15 cellular contexts compared by ENCODE assay signal in genomic region chr16:89472711-89473075, GRCh38. TPM values are rescaled to one million over a fixed set of nuclear protein-coding genes. Genes with fewer than 3 reads are reported as not detected.
A peak's percentile ranks its signal among the peaks of the same experiment; 100 is the strongest.
DNase-seq lines count a peak whose midpoint lies in the region; ATAC-seq, FAIRE-seq and TF ChIP-seq lines count a peak whose summit lies in the region.
"Had no signal": no experiment of that assay in that cellular context is flagged by ENCODE, and none has a peak within 500 bp of the region (broad histone marks: within the 10 kb centered on the region; RNA-seq: fewer than 3 reads in every experiment).

No MANE protein-coding gene starts in this region.

- no peak overlapping the region for H3K27ac ChIP-seq in CD4-positive, CD25-positive, alpha-beta regulatory T cell (ENCODE audit: insufficient read depth, low read length, poor library complexity, severe bottlenecking)
- H3K27ac ChIP-seq in GM23338 (ENCODE audit: low read depth), result peak overlapping the region; percentile 76
- H3K27ac ChIP-seq in K562 (ENCODE audit: extremely low read depth, low read depth, low read length), result no peak overlapping the region
- H3K27ac ChIP-seq: prostate gland, SK-N-MC, WERI-Rb-1 had no signal

- H3K27me3 ChIP-seq in CD4-positive, CD25-positive, alpha-beta regulatory T cell (ENCODE audit: control insufficient read depth, insufficient read depth, low read length), result no peaks in the 10 kb centered on the region
- no peaks in the 10 kb centered on the region for H3K27me3 ChIP-seq in GM23338 (ENCODE audit: insufficient read depth)
- H3K27me3 ChIP-seq in K562 (ENCODE audit: control insufficient read depth in 2 of 2, insufficient read depth in 2 of 2, low read length in 2 of 2), result no peaks in the 10 kb centered on the region

- TF ChIP-seq CTCF in GM23338 (conservative IDR thresholded peaks at IDR 0.05; ENCODE audit: low read depth in 2 of 2) (no peak), K562 (IDR thresholded peaks at IDR 0.05 in 2 of 3, conservative IDR thresholded peaks at IDR 0.05 in 1 of 3; ENCODE audit: insufficient read depth in 2 of 3, low read depth in 1 of 3, low read length in 3 of 3) (no peak), natural killer cell (IDR thresholded peaks at IDR 0.05) (no peak)

- H3K4me1 Mint-ChIP-seq in CD4-positive, CD25-positive, alpha-beta regulatory T cell, result peaks cover 35 to 92% (median 66%) of the 10 kb centered on the region in 4 donors
- H3K4me1 Mint-ChIP-seq in GM23338, result peaks cover 48% of the 10 kb centered on the region
- H3K4me1 Mint-ChIP-seq in natural killer cell, result peaks cover 61 to 89% of the 10 kb centered on the region in 2 donors
- H3K4me1 Mint-ChIP-seq in stimulated activated memory B cell treated with anti-CD40 and anti-IgM and Interleukin-4, amounts not matched to agents 10 μg/mL and 1 μg/mL and 100 μg/mL, for 72 hours, result peaks cover 72% of the 10 kb centered on the region

- CTCF ChIA-PET in K562 (lab: Yijun Ruan, JAX; ENCODE audit: low intra/inter-chr PET ratio), result no interaction called here

- H3K79me2 ChIP-seq in GM23338 (replicated peaks; ENCODE audit: insufficient read depth) (peaks cover 100% of the 10 kb centered on the region), K562 (ENCODE audit: control insufficient read depth, insufficient read depth, low read length) (peaks cover 99% of the 10 kb centered on the region)

- H3K27ac Mint-ChIP-seq in CD4-positive, CD25-positive, alpha-beta regulatory T cell, result peak overlapping the region; percentile 89 to 92 (median 89)
- H3K27ac Mint-ChIP-seq in GM23338 (no peak overlapping the region), natural killer cell (peak overlapping the region; percentile 79)
- no peak overlapping the region for H3K27ac Mint-ChIP-seq in stimulated activated memory B cell treated with anti-CD40 and anti-IgM and Interleukin-4, amounts not matched to agents 10 μg/mL and 1 μg/mL and 100 μg/mL, for 72 hours

- no peak for TF ChIP-seq RAD21 in K562 (CRISPR knock-in tag; conservative IDR thresholded peaks at IDR 0.05 in 1 of 2, IDR thresholded peaks at IDR 0.05 in 1 of 2)

- no TSS peak for BruUV-seq in K562 (replicated peaks; lab: Mats Ljungman, UMichigan)

- H3K4me1 ChIP-seq in CD4-positive, CD25-positive, alpha-beta regulatory T cell (ENCODE audit: control insufficient read depth, insufficient read depth, low read length, poor library complexity, severe bottlenecking), result peaks cover 84% of the 10 kb centered on the region
- H3K4me1 ChIP-seq in GM23338 (ENCODE audit: insufficient read depth), result peaks cover 48% of the 10 kb centered on the region
- H3K4me1 ChIP-seq in K562 (replicated peaks in 1 of 2; ENCODE audit: control insufficient read depth in 2 of 2, insufficient read depth in 2 of 2, low read length in 2 of 2), result peaks cover 23 to 38% of the 10 kb centered on the region in 2 experiments

- H2AFZ ChIP-seq in GM23338, result no peak overlapping the region
- no peak overlapping the region for H2AFZ ChIP-seq in K562 (ENCODE audit: low read depth, low read length)

- H3K9me3 Mint-ChIP-seq in CD4-positive, CD25-positive, alpha-beta regulatory T cell, result peaks cover 0 to 4% (median 0%) of the 10 kb centered on the region in 7 donors
- H3K9me3 Mint-ChIP-seq in GM23338 (no peaks in the 10 kb centered on the region; the same call in 2 of the 3 replicates), natural killer cell (no peaks in the 10 kb centered on the region)
- no peaks in the 10 kb centered on the region for H3K9me3 Mint-ChIP-seq in stimulated activated memory B cell treated with anti-CD40 and anti-IgM and Interleukin-4, amounts not matched to agents 10 μg/mL and 1 μg/mL and 100 μg/mL, for 72 hours

- TF ChIP-seq POLR2A in K562 (conservative IDR thresholded peaks at IDR 0.05), result no peak

- peaks cover 97% of the 10 kb centered on the region for H4K20me1 ChIP-seq in GM23338 (replicated peaks; ENCODE audit: insufficient read depth)
- H4K20me1 ChIP-seq in K562 (replicated peaks; ENCODE audit: control insufficient read depth, insufficient read depth, low read length), result peaks cover 76% of the 10 kb centered on the region

- H3K27me3 Mint-ChIP-seq in CD4-positive, CD25-positive, alpha-beta regulatory T cell, result no peaks in the 10 kb centered on the region
- H3K27me3 Mint-ChIP-seq in GM23338 (ENCODE audit: insufficient read depth, low read depth, poor library complexity) (peaks cover 8% of the 10 kb centered on the region), natural killer cell (ENCODE audit: low read depth in 2 of 2) (no peaks in the 10 kb centered on the region)
- no peaks in the 10 kb centered on the region for H3K27me3 Mint-ChIP-seq in stimulated activated memory B cell treated with anti-CD40 and anti-IgM and Interleukin-4, amounts not matched to agents 10 μg/mL and 1 μg/mL and 100 μg/mL, for 72 hours

- intact Hi-C loops in K562 (cut with micrococcal nuclease) (no loop called here), natural killer cell (cut with micrococcal nuclease) (no loop called here)

- 80% methylated on average over 2 of the region's 2 CpGs for WGBS in K562 (ENCODE audit: insufficient coverage, low coverage, missing lambda C conversion rate)

- no peak overlapping the region for H3K9ac ChIP-seq in K562 (ENCODE audit: insufficient read depth in 1 of 2, low read depth in 2 of 2, low read length in 2 of 2)

- peaks cover 10% of the 10 kb centered on the region for H3K36me3 Mint-ChIP-seq in CD4-positive, CD25-positive, alpha-beta regulatory T cell
- H3K36me3 Mint-ChIP-seq in GM23338 (ENCODE audit: low read depth) (peaks cover 8% of the 10 kb centered on the region), natural killer cell (no peaks in the 10 kb centered on the region)
- peaks cover 19% of the 10 kb centered on the region for H3K36me3 Mint-ChIP-seq in stimulated activated memory B cell treated with anti-CD40 and anti-IgM and Interleukin-4, amounts not matched to agents 10 μg/mL and 1 μg/mL and 100 μg/mL, for 72 hours

- no peak for ATAC-seq in CD4-positive, CD25-positive, alpha-beta regulatory T cell (ENCODE audit: low read depth in 2 of 2)
- ATAC-seq in GM23338 (no peak), K562 (no peak), natural killer cell (peak; percentile 49 to 75 (median 52)), GM21447 (IDR thresholded peaks at IDR 0.05; ENCODE audit: unreplicated experiment) (no peak)
- ATAC-seq in stimulated activated memory B cell treated with anti-CD40 and anti-IgM and Interleukin-4, amounts not matched to agents 10 μg/mL and 1 μg/mL and 100 μg/mL, for 72 hours, result no peak

- peaks cover 6% of the 10 kb centered on the region; the same call in 1 of the 2 replicates for H3F3A ChIP-seq in GM23338 (replicated peaks; ENCODE audit: low read depth)

- no peak for TF ChIP-seq EP300 in K562 (IDR thresholded peaks at IDR 0.05; ENCODE audit: low read length)

- peak overlapping the region; percentile 33 for H3K4me3 ChIP-seq in CD4-positive, CD25-positive, alpha-beta regulatory T cell (ENCODE audit: low read depth, low read length)
- H3K4me3 ChIP-seq in GM23338 (no peak overlapping the region), K562 (no peak overlapping the region)
- H3K4me3 ChIP-seq: prostate gland, SK-N-MC had no signal

- H3K9me2 ChIP-seq in GM23338 (ENCODE audit: insufficient read depth), result no peaks in the 10 kb centered on the region

- H3K4me2 ChIP-seq in GM23338, result no peak overlapping the region
- no peak overlapping the region for H3K4me2 ChIP-seq in K562 (ENCODE audit: insufficient read depth, low read length)

- no peaks in the 10 kb centered on the region for H3K36me3 ChIP-seq in CD4-positive, CD25-positive, alpha-beta regulatory T cell (ENCODE audit: control insufficient read depth, insufficient read depth, low read length)
- H3K36me3 ChIP-seq in GM23338 (ENCODE audit: insufficient read depth) (0 out of 2 replicates have a peak, but pooled peaks cover 4% of the 10 kb centered on the region), K562 (ENCODE audit: control insufficient read depth, insufficient read depth, low read length) (peaks cover 22% of the 10 kb centered on the region; the same call in 2 of the 3 replicates)
- H3K36me3 ChIP-seq: prostate gland, WERI-Rb-1 had no signal

- H3K4me3 Mint-ChIP-seq in CD4-positive, CD25-positive, alpha-beta regulatory T cell, result peak overlapping the region; percentile 28 to 80 (median 72)
- H3K4me3 Mint-ChIP-seq in GM23338 (no peak overlapping the region), natural killer cell (peak overlapping the region; percentile 65)
- no peak overlapping the region for H3K4me3 Mint-ChIP-seq in stimulated activated memory B cell treated with anti-CD40 and anti-IgM and Interleukin-4, amounts not matched to agents 10 μg/mL and 1 μg/mL and 100 μg/mL, for 72 hours

- in situ Hi-C loops in K562 (cut with MboI), result no loop called here

- DNase-seq in CD4-positive, CD25-positive, alpha-beta regulatory T cell, result no peak
- no peak for DNase-seq in GM23338 (ENCODE audit: low spot score)
- DNase-seq in K562 (ENCODE audit: extremely low read depth in 1 of 4, low spot score in 3 of 4), result no peak
- no peak for DNase-seq in natural killer cell
- no peak for DNase-seq in NCI-H1417 treated with DMSO at 0.1 percent for 48 hours (lab: John Stamatoyannopoulos, UW)
- DNase-seq: NCI-H1048; NCI-H2227 treated with DMSO at 0.1 percent for 48 hours; stimulated activated CD4-positive, alpha-beta T cell treated with anti-CD3 and anti-CD28 coated beads, Interleukin-1b, Interleukin-23, amount 100 ng/mL, for 48 hours; WERI-Rb-1 had no signal

- H3K9me3 ChIP-seq in CD4-positive, CD25-positive, alpha-beta regulatory T cell (ENCODE audit: control insufficient read depth in 2 of 2, low read length in 2 of 2), result no peaks in the 10 kb centered on the region
- H3K9me3 ChIP-seq in K562 (replicated peaks; ENCODE audit: control insufficient read depth, insufficient read depth, low read depth, low read length), result no peaks in the 10 kb centered on the region
- H3K9me3 ChIP-seq: prostate gland had no signal

- no peak for FAIRE-seq in K562 (lab: Jason Lieb, UNC)
- FAIRE-seq: islet of Langerhans, urothelium cell line had no signal

- H3K9me1 ChIP-seq in K562 (ENCODE audit: control insufficient read depth, insufficient read depth, low read length), result peaks cover 24% of the 10 kb centered on the region

- POLR2A ChIA-PET in K562 (lab: Yijun Ruan, JAX), result interaction anchor here (0.7 to 1.9 kb wide), 7 partner anchors 8 to 233 kb away, joined by 3 to 14 read pairs (median 3); no protein-coding TSS in a partner anchor

RNA-seq across cellular contexts. Expression of gene ANKRD11, which starts 17.7 kb away (rescaled TPM):
- 323 TPM for total RNA-seq in CD4-positive, CD25-positive, alpha-beta regulatory T cell
- polyA plus RNA-seq in CD4-positive, CD25-positive, alpha-beta regulatory T cell, result 10 to 100 TPM in 3 of 4 donors, 1 to 10 TPM in 1; 8.7 to 19.4 (median 14.3) TPM
- total RNA-seq in GM23338 (2014; rRNA removed; shearing (Covaris generic)), result 114 and 159 TPM in 2 replicates
- polyA plus RNA-seq in GM23338 (2016; fragmentation: Nextera tagmentation; extraction: Ambion mirVana) (130 and 140 TPM in 2 replicates), K562 (2011; rRNA removed) (24.1 and 24.5 TPM in 2 replicates), K562 (2014; fragmentation: Illumina TruSeq; extraction: Trizol) (41.9 and 66.8 TPM in 2 replicates), K562 (2014; fragmentation: Nextera tagmentation; extraction: Ambion mirVana) (1 to 10 TPM; 4.7 to 5.4 TPM), K562 (2014; rRNA removed) (75.6 and 83.7 TPM in 2 replicates)
- 521 and 557 TPM in 2 replicates for total RNA-seq in K562 (2011; cell fraction: chromatin; rRNA removed; ENCODE audit: low replicate concordance)
- total RNA-seq in K562 (2011; cell fraction: nucleolus; rRNA removed), result 219 and 271 TPM in 2 replicates
- 280 and 307 TPM in 2 replicates for total RNA-seq in K562 (2011; cell fraction: nucleoplasm; rRNA removed)
- total RNA-seq in K562 (2014; rRNA removed) (49.2 and 58.7 TPM in 2 replicates), K562 (2014; rRNA removed; fragmentation: Illumina TruSeq; extraction: Trizol) (25.4 and 31.7 TPM in 2 replicates), K562 (2015; rRNA removed; fragmentation: Illumina TruSeq; extraction: Trizol) (26.9 and 27.6 TPM in 2 replicates), K562 (2021) (114 and 126 TPM in 2 replicates), natural killer cell (100 to 1,000 TPM; 230 to 299 (median 287) TPM)
- polyA plus RNA-seq in K562 (2011; cell fraction: cytosol; rRNA removed), result 24.1 and 43.3 TPM in 2 replicates
- polyA plus RNA-seq in K562 (2011; cell fraction: nucleus; rRNA removed), result 82.4 and 115 TPM in 2 replicates
- polyA plus RNA-seq in K562 (2012), result 58.0 and 101 TPM in 2 replicates
- 22.7 and 27.7 TPM in 2 replicates for polyA minus RNA-seq in K562 (2011; rRNA and poly(A)+ RNA removed)
- polyA minus RNA-seq in K562 (2011; cell fraction: cytosol; rRNA and poly(A)+ RNA removed), result 41.4 and 57.3 TPM in 2 replicates
- polyA minus RNA-seq in K562 (2011; cell fraction: nucleus; rRNA and poly(A)+ RNA removed), result 37.2 and 51.5 TPM in 2 replicates

RNA-seq across cellular contexts. Expression of gene SPG7, which starts 35.5 kb away (rescaled TPM):
- total RNA-seq in CD4-positive, CD25-positive, alpha-beta regulatory T cell, result 184 TPM
- polyA plus RNA-seq in CD4-positive, CD25-positive, alpha-beta regulatory T cell, result 10 to 100 TPM; 34.4 to 41.4 (median 38.1) TPM
- total RNA-seq in GM23338 (2014; rRNA removed; shearing (Covaris generic)), result 267 and 326 TPM in 2 replicates
- polyA plus RNA-seq in GM23338 (2016; fragmentation: Nextera tagmentation; extraction: Ambion mirVana), result 69.4 and 77.1 TPM in 2 replicates
- 538 and 821 TPM in 2 replicates for total RNA-seq in K562 (2011; cell fraction: chromatin; rRNA removed; ENCODE audit: low replicate concordance)
- total RNA-seq in K562 (2011; cell fraction: nucleolus; rRNA removed), result 360 and 372 TPM in 2 replicates
- total RNA-seq in K562 (2011; cell fraction: nucleoplasm; rRNA removed), result 370 and 431 TPM in 2 replicates
- 67.4 and 136 TPM in 2 replicates for total RNA-seq in K562 (2014; rRNA removed)
- 37.3 and 41.2 TPM in 2 replicates for total RNA-seq in K562 (2014; rRNA removed; fragmentation: Illumina TruSeq; extraction: Trizol)
- total RNA-seq in K562 (2015; rRNA removed; fragmentation: Illumina TruSeq; extraction: Trizol), result 51.9 and 55.5 TPM in 2 replicates
- total RNA-seq in K562 (2021), result 74.8 and 75.4 TPM in 2 replicates
- polyA plus RNA-seq in K562 (2011; rRNA removed), result 44.2 and 53.2 TPM in 2 replicates
- polyA plus RNA-seq in K562 (2011; cell fraction: cytosol; rRNA removed), result 33.7 and 35.7 TPM in 2 replicates
- polyA plus RNA-seq in K562 (2011; cell fraction: nucleus; rRNA removed), result 243 and 279 TPM in 2 replicates
- polyA plus RNA-seq in K562 (2012), result 41.5 and 49.6 TPM in 2 replicates
- polyA plus RNA-seq in K562 (2014; fragmentation: Illumina TruSeq; extraction: Trizol), result 49.2 and 49.4 TPM in 2 replicates
- polyA plus RNA-seq in K562 (2014; fragmentation: Nextera tagmentation; extraction: Ambion mirVana), result 1 to 10 TPM; 5.8 to 7.0 TPM
- polyA plus RNA-seq in K562 (2014; rRNA removed), result 62.6 and 89.1 TPM in 2 replicates
- polyA minus RNA-seq in K562 (2011; rRNA and poly(A)+ RNA removed), result 44.3 and 53.3 TPM in 2 replicates
- polyA minus RNA-seq in K562 (2011; cell fraction: cytosol; rRNA and poly(A)+ RNA removed), result 30.5 and 50.1 TPM in 2 replicates
- polyA minus RNA-seq in K562 (2011; cell fraction: nucleus; rRNA and poly(A)+ RNA removed), result 79.4 and 87.9 TPM in 2 replicates
- total RNA-seq in natural killer cell, result 100 to 1,000 TPM; 142 to 195 (median 180) TPM

Comparison
In these comparisons a context has a peak if more than half of its experiments do, and no peak if none do; other contexts are left out.
1. ATAC-seq: peak in natural killer cell (3 of 3); none in CD4-positive, CD25-positive, alpha-beta regulatory T cell (0 of 2), GM23338 (single experiment), K562 (single experiment), stimulated activated memory B cell treated with anti-CD40 and anti-IgM and Interleukin-4, amounts not matched to agents 10 μg/mL and 1 μg/mL and 100 μg/mL, for 72 hours (single experiment) and GM21447 (single experiment).
2. H3K27ac Mint-ChIP-seq: peak in CD4-positive, CD25-positive, alpha-beta regulatory T cell (3 of 3) and natural killer cell (2 of 2); none in GM23338 (single experiment) and stimulated activated memory B cell treated with anti-CD40 and anti-IgM and Interleukin-4, amounts not matched to agents 10 μg/mL and 1 μg/mL and 100 μg/mL, for 72 hours (single experiment).
3. H3K4me3 Mint-ChIP-seq: peak in CD4-positive, CD25-positive, alpha-beta regulatory T cell (4 of 4) and natural killer cell (single experiment); none in GM23338 (single experiment) and stimulated activated memory B cell treated with anti-CD40 and anti-IgM and Interleukin-4, amounts not matched to agents 10 μg/mL and 1 μg/mL and 100 μg/mL, for 72 hours (single experiment).